26 cellular contexts compared by ENCODE assay signal in the genomic region with DNA sequence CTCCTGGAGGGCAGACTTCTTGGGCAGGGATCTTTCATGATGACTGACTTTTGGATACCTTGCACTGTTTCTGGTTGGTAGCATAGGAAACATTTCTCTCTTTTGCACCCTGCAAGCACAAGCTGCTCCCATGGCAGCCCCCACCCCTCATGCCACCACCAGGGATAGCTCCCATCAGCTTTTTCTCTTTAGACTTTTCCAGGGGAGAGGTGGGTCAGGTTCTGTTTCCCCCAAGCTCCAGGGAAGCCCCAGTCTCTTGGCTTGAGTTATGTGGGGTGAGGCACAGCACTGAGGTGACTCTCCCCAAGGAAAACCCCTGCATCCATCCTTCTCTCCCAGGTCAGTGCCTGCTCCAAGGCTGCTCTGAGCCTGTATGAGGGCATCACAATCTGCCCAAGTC. TPM values are rescaled to one million over a fixed set of nuclear protein-coding genes. Genes with fewer than 3 reads are reported as not detected.
"Had no signal": no experiment of that assay in that cellular context is flagged by ENCODE, and none has a peak within 500 bp of the region (broad histone marks: within the 10 kb centered on the region; RNA-seq: fewer than 3 reads in every experiment).

No MANE protein-coding gene starts in this region.

- H3K4me3 Mint-ChIP-seq: activated B cell treated with CpG ODN at 0.5 μM for 24 hours; activated CD4-positive, alpha-beta T cell treated with anti-CD3 and anti-CD28 coated beads, Interleukin-2, amount 10 ng/mL, durations not matched to agents 24 days and 14 days; activated naive CD4-positive, alpha-beta T cell treated with anti-CD3 and anti-CD28 coated beads for 36 hours; activated naive CD8-positive, alpha-beta T cell; activated T-cell treated with anti-CD3 and anti-CD28 coated beads, Interleukin-2, amount 50 U/mL, for 4 hours; activated T-helper 17 cell treated with anti-CD3 and anti-CD28 coated beads, Interleukin-2, amount 50 U/mL, for 72 hours; brain; central memory CD8-positive, alpha-beta T cell; T-cell had no signal

- H3K9me3 Mint-ChIP-seq: activated T-helper 17 cell treated with anti-CD3 and anti-CD28 coated beads, Interleukin-2, amount 50 U/mL, for 72 hours had no signal

- H3K27ac Mint-ChIP-seq: activated B cell treated with CpG ODN at 0.5 μM for 24 hours; activated CD4-positive, alpha-beta T cell treated with anti-CD3 and anti-CD28 coated beads, Interleukin-2, amount 10 ng/mL, durations not matched to agents 24 days and 14 days; activated naive CD4-positive, alpha-beta T cell treated with anti-CD3 and anti-CD28 coated beads for 36 hours; activated naive CD8-positive, alpha-beta T cell; activated T-helper 17 cell treated with anti-CD3 and anti-CD28 coated beads, Interleukin-2, amount 50 U/mL, for 72 hours; brain; T-cell had no signal

- H3K4me1 Mint-ChIP-seq: activated CD4-positive, alpha-beta T cell treated with anti-CD3 and anti-CD28 coated beads, Interleukin-2, amount 10 ng/mL, durations not matched to agents 24 days and 14 days; activated T-helper 17 cell treated with anti-CD3 and anti-CD28 coated beads, Interleukin-2, amount 50 U/mL, for 72 hours; brain; central memory CD8-positive, alpha-beta T cell; T-cell had no signal

- DNase-seq: activated B cell treated with CpG ODN at 0.5 μM for 24 hours; activated CD4-positive, alpha-beta T cell treated with anti-CD3 and anti-CD28 coated beads for 1 hour; activated CD4-positive, alpha-beta T cell treated with anti-CD3 and anti-CD28 coated beads, Interleukin-2, amount 10 ng/mL, durations not matched to agents 24 days and 14 days; activated CD4-positive, alpha-beta T cell treated with anti-CD3 and anti-CD28 coated beads, Interleukin-2, amount 50 U/mL, for 48 hours; activated gamma-delta T cell; activated naive CD4-positive, alpha-beta T cell treated with anti-CD3 and anti-CD28 coated beads for 36 hours; activated T-cell treated with anti-CD3 and anti-CD28 coated beads, Interleukin-2, amount 50 U/mL, for 4 hours; amygdala; KG1; NCI-H1048; NCI-H146; NCI-H1930; NCI-H2171; NCI-H2227 treated with DMSO at 0.1 percent for 48 hours; NCI-H446 treated with DMSO at 0.1 percent for 48 hours; NCI-H526 treated with DMSO at 0.1 percent for 48 hours; NCI-H82; RPMI8226; T-cell; T-helper 2 cell; T1000 had no signal

- H3K36me3 Mint-ChIP-seq: brain, T-cell had no signal

RNA-seq across cellular contexts. Expression of gene LRRC32, which starts 22.5 kb away (rescaled TPM):
- total RNA-seq: M059J had no signal
